ENCODE assay signal across 24 cellular contexts in the genomic region with DNA sequence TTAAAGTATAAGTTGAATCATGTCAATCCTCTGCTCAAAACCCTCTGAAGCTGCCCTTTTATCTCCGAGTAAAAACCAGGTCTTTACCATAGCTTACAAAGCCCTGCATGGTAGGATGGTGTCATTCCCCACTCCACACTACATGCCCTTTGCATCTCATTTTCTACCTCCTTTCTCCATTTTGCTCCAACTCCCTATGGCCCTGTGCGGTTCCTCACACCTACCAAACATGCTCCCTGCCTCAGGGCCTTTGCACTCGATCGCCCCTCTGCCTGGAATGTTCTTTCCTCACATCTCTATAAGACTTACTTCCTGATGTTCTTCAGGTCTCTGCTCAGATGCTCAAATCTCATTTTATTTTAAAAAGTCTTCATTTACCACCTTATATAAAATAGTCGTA.
"Had no signal": no experiment of that assay in that cellular context is flagged by ENCODE, and none has a peak within 500 bp of the region (broad histone marks: within the 10 kb centered on the region; RNA-seq: fewer than 3 reads in every experiment).

No MANE protein-coding gene starts in this region.

- ATAC-seq: natural killer cell; right lobe of liver; stimulated activated naive B cell treated with anti-CD40 and anti-IgM and Interleukin-4, amounts not matched to agents 10 μg/mL and 1 μg/mL and 100 μg/mL, for 72 hours; stimulated activated naive CD8-positive, alpha-beta T cell treated with anti-CD3 and anti-CD28 coated beads, Interleukin-15, Interleukin-2, amounts not matched to agents 100 U/mL and 50 U/mL, for 24 hours had no signal

- H3K36me3 ChIP-seq: left ventricle myocardium inferior, ovary, right atrium auricular region, right lobe of liver, stomach, thyroid gland, transverse colon, upper lobe of left lung had no signal

- H3K4me3 Mint-ChIP-seq: mesothelial cell of epicardium; naive B cell; natural killer cell; stimulated activated naive B cell treated with anti-CD40 and anti-IgM and Interleukin-4, amounts not matched to agents 10 μg/mL and 1 μg/mL and 100 μg/mL, for 72 hours had no signal

- H3K27me3 ChIP-seq: hepatocyte, ovary, right atrium auricular region, right lobe of liver, stomach, testis, thyroid gland, transverse colon, upper lobe of left lung had no signal

- H3K27ac Mint-ChIP-seq: mesothelial cell of epicardium; natural killer cell; progenitor cell of endocrine pancreas; stimulated activated naive B cell treated with anti-CD40 and anti-IgM and Interleukin-4, amounts not matched to agents 10 μg/mL and 1 μg/mL and 100 μg/mL, for 72 hours had no signal

- H3K27ac ChIP-seq: hepatocyte, left ventricle myocardium inferior, ovary, right atrium auricular region, right lobe of liver, stomach, testis, thyroid gland, transverse colon, upper lobe of left lung had no signal

- H3K4me2 ChIP-seq: hepatocyte, smooth muscle cell had no signal

- H3K79me2 ChIP-seq: hepatocyte had no signal

- H3K4me3 ChIP-seq: hepatocyte, left ventricle myocardium inferior, lung, ovary, right atrium auricular region, right lobe of liver, smooth muscle cell, stomach, testis, thyroid gland, transverse colon, upper lobe of left lung had no signal

- H3K4me1 Mint-ChIP-seq: naive B cell; natural killer cell; stimulated activated naive B cell treated with anti-CD40 and anti-IgM and Interleukin-4, amounts not matched to agents 10 μg/mL and 1 μg/mL and 100 μg/mL, for 72 hours had no signal

- H3K36me3 Mint-ChIP-seq: mesothelial cell of epicardium; natural killer cell; stimulated activated naive B cell treated with anti-CD40 and anti-IgM and Interleukin-4, amounts not matched to agents 10 μg/mL and 1 μg/mL and 100 μg/mL, for 72 hours had no signal

- H3K9me3 Mint-ChIP-seq: naive B cell; natural killer cell; stimulated activated naive B cell treated with anti-CD40 and anti-IgM and Interleukin-4, amounts not matched to agents 10 μg/mL and 1 μg/mL and 100 μg/mL, for 72 hours had no signal

- H3K9me3 ChIP-seq: left ventricle myocardium inferior, ovary, right atrium auricular region, right lobe of liver, testis, thyroid gland, transverse colon, upper lobe of left lung had no signal

- H3K27me3 Mint-ChIP-seq: stimulated activated naive B cell treated with anti-CD40 and anti-IgM and Interleukin-4, amounts not matched to agents 10 μg/mL and 1 μg/mL and 100 μg/mL, for 72 hours had no signal

- DNase-seq: islet precursor cell; left ventricle myocardium inferior; mesendoderm; naive B cell; natural killer cell; ovary; right lobe of liver; stimulated activated CD4-positive, alpha-beta T cell treated with anti-CD3 and anti-CD28 coated beads, Interleukin-1b, Interleukin-23, amount 100 ng/mL, for 48 hours; stimulated activated CD4-positive, alpha-beta T cell treated with anti-CD3 and anti-CD28 coated beads, Interleukin-2, amount 100 ng/mL, for 48 hours; stimulated activated CD4-positive, alpha-beta T cell treated with anti-CD3 and anti-CD28 coated beads, Interleukin-4, amount 100 ng/mL, for 4 hours; stimulated activated CD8-positive, alpha-beta memory T cell treated with anti-CD3 and anti-CD28 coated beads, Interleukin-4, amount 100 ng/mL, for 48 hours; stimulated activated naive B cell treated with anti-CD40 and anti-IgM and Interleukin-4, amounts not matched to agents 10 μg/mL and 1 μg/mL and 100 μg/mL, for 72 hours; stimulated activated naive CD8-positive, alpha-beta T cell treated with anti-CD3 and anti-CD28 coated beads, Interleukin-15, Interleukin-2, amounts not matched to agents 100 U/mL and 50 U/mL, for 24 hours; stomach; testis; thyroid gland; transverse colon; upper lobe of left lung had no signal

- H3K4me1 ChIP-seq: left ventricle myocardium inferior, right atrium auricular region, right lobe of liver, stomach, testis, thyroid gland, upper lobe of left lung had no signal

- H2AFZ ChIP-seq: hepatocyte had no signal
